In genomic region chr9:37529111-37529510, GRCh38 we compare ENCODE assay signal across 8 cellular contexts. TPM values are rescaled to one million over a fixed set of nuclear protein-coding genes. Genes with fewer than 3 reads are reported as not detected.
DNase-seq lines count a peak whose midpoint lies in the region; ATAC-seq and TF ChIP-seq lines count a peak whose summit lies in the region.

No MANE protein-coding gene starts in this region.

- POLR2A ChIA-PET in OCI-LY7 (lab: Charles Lee), result interaction anchor here (0.6 kb wide), 2 partner anchors 40 to 44 kb away, joined by 4 to 6 read pairs; partner anchors contain the start of gene POLR1E

- CTCF ChIA-PET in OCI-LY7 (lab: Charles Lee; ENCODE audit: unreplicated experiment), result no interaction called here

- H3K36me3 Mint-ChIP-seq in activated naive CD4-positive, alpha-beta T cell treated with anti-CD3 and anti-CD28 coated beads, Interleukin-2, amount 50 U/mL, for 72 hours, result peaks cover 0 to 6% of the 10 kb centered on the region in 2 donors

- H3K27ac ChIP-seq in OCI-LY7 (ENCODE audit: low read depth, low read length, poor library complexity, severe bottlenecking), result no peak overlapping the region
- no peak overlapping the region for H3K27ac ChIP-seq in testis

- no peak for TF ChIP-seq POLR2A in testis (IDR thresholded peaks at IDR 0.05)

- H2AFZ ChIP-seq in OCI-LY7 (ENCODE audit: low read length), result no peak overlapping the region; the same call in 1 of the 2 replicates

- no peaks in the 10 kb centered on the region for H3K9me3 Mint-ChIP-seq in activated naive CD4-positive, alpha-beta T cell treated with anti-CD3 and anti-CD28 coated beads, Interleukin-2, amount 50 U/mL, for 72 hours

- H3K36me3 ChIP-seq in OCI-LY7 (ENCODE audit: insufficient read depth, low read length), result peaks cover 28% of the 10 kb centered on the region
- no peaks in the 10 kb centered on the region for H3K36me3 ChIP-seq in testis (ENCODE audit: low read depth, missing control alignments)

- H3K79me2 ChIP-seq in OCI-LY7 (ENCODE audit: insufficient read depth, low read depth, low read length), result no peaks in the 10 kb centered on the region

- H3K9me2 ChIP-seq in OCI-LY7 (ENCODE audit: insufficient read depth, low read length), result no peaks in the 10 kb centered on the region

- ATAC-seq in GM21390 (IDR thresholded peaks at IDR 0.05; ENCODE audit: unreplicated experiment) (peak; percentile 64), HG03025 (IDR thresholded peaks at IDR 0.05; ENCODE audit: low FRiP score, unreplicated experiment) (no peak)
- ATAC-seq in activated naive CD4-positive, alpha-beta T cell treated with anti-CD3 and anti-CD28 coated beads, Interleukin-2, amount 50 U/mL, for 72 hours, result peak; percentile 37 to 83

- H3K27me3 ChIP-seq in testis, result no peaks in the 10 kb centered on the region

- H3K9me3 ChIP-seq in OCI-LY7 (ENCODE audit: low read length), result no peaks in the 10 kb centered on the region
- H3K9me3 ChIP-seq in testis, result no peaks in the 10 kb centered on the region

- peak; percentile 45 for DNase-seq in OCI-LY7 (ENCODE audit: low spot score)
- peak in 1 of 2 donors; percentile 71 for DNase-seq in activated naive CD4-positive, alpha-beta T cell treated with anti-CD3 and anti-CD28 coated beads, Interleukin-2, amount 50 U/mL, for 72 hours (ENCODE audit: low spot score in 2 of 2)
- DNase-seq in stimulated activated CD4-positive, alpha-beta T cell treated with anti-CD3 and anti-CD28 coated beads, Interleukin-12 subunit alpha, Interleukin-12 subunit beta, amount 100 ng/mL, for 4 hours, result peak; percentile 62
- DNase-seq in NCI-H69 (lab: John Stamatoyannopoulos, UW), result no peak
- no peak for DNase-seq in DMS 273 (lab: John Stamatoyannopoulos, UW; ENCODE audit: unreplicated experiment)
- DNase-seq in testis, result no peak

- H3K4me2 ChIP-seq in OCI-LY7 (ENCODE audit: low read length), result peak overlapping the region; percentile 38; the same call in 1 of the 2 replicates

- no TSS peak for BruUV-seq in OCI-LY7 (replicated peaks; lab: Mats Ljungman, UMichigan)

- no peaks in the 10 kb centered on the region for H4K20me1 ChIP-seq in OCI-LY7 (ENCODE audit: insufficient read depth, low read length)

- H3K27ac Mint-ChIP-seq in activated naive CD4-positive, alpha-beta T cell treated with anti-CD3 and anti-CD28 coated beads, Interleukin-2, amount 50 U/mL, for 72 hours, result no peak overlapping the region

- intact Hi-C loops in OCI-LY7 (cut with micrococcal nuclease; ENCODE audit: unreplicated experiment), result no loop called here
- intact Hi-C loops in testis (cut with DNase I; ENCODE audit: low total_unique reads), result no loop called here

- no peak overlapping the region for H3K4me3 ChIP-seq in OCI-LY7 (ENCODE audit: low read depth, low read length, poor library complexity, severe bottlenecking)
- no peak overlapping the region for H3K4me3 ChIP-seq in testis

- WGBS in testis, 2 donors, result 89 to 91% methylated on average over 13 to 14 of the region's 14 CpGs

- TF ChIP-seq CTCF in OCI-LY7 (conservative IDR thresholded peaks at IDR 0.05; ENCODE audit: low read length) (no peak), testis (IDR thresholded peaks at IDR 0.05) (no peak)

- H3K4me1 ChIP-seq in OCI-LY7 (ENCODE audit: insufficient read depth, low read length, poor library complexity, severe bottlenecking), result peaks cover 29% of the 10 kb centered on the region
- no peaks in the 10 kb centered on the region for H3K4me1 ChIP-seq in testis

RNA-seq across cellular contexts. Expression of gene POLR1E, which starts 43.4 kb away (rescaled TPM):
- total RNA-seq in OCI-LY7 (2014; rRNA removed; shearing (Covaris generic)), result 41.0 and 44.3 TPM in 2 replicates
- total RNA-seq in OCI-LY7 (2022) (40.5 and 47.6 TPM in 2 replicates), testis (10 to 100 TPM; 18.6 to 23.8 TPM)
- total RNA-seq in activated naive CD4-positive, alpha-beta T cell treated with anti-CD3 and anti-CD28 coated beads, Interleukin-2, amount 50 U/mL, for 72 hours, result 10 to 100 TPM; 60.3 to 66.6 TPM
- 20.6 TPM for polyA plus RNA-seq in testis (ENCODE audit: insufficient read depth, low read depth, low replicate concordance)

RNA-seq across cellular contexts. Expression of gene FBXO10, which starts 47.1 kb away (rescaled TPM):
- 9.4 and 16.1 TPM in 2 replicates for total RNA-seq in OCI-LY7 (2014; rRNA removed; shearing (Covaris generic))
- total RNA-seq in OCI-LY7 (2022) (13.0 and 13.2 TPM in 2 replicates), testis (10 to 100 TPM; 28.3 to 31.7 TPM)
- total RNA-seq in activated naive CD4-positive, alpha-beta T cell treated with anti-CD3 and anti-CD28 coated beads, Interleukin-2, amount 50 U/mL, for 72 hours, result 1 to 10 TPM; 1.3 to 1.4 TPM
- polyA plus RNA-seq in testis (ENCODE audit: insufficient read depth, low read depth, low replicate concordance), result 28.7 TPM

Comparison
In these comparisons a context has a peak if more than half of its experiments do, and no peak if none do; other contexts are left out.
1. DNase-seq: peak in OCI-LY7 (single experiment) and stimulated activated CD4-positive, alpha-beta T cell treated with anti-CD3 and anti-CD28 coated beads, Interleukin-12 subunit alpha, Interleukin-12 subunit beta, amount 100 ng/mL, for 4 hours (single experiment); none in NCI-H69 (single experiment), DMS 273 (single experiment) and testis (single experiment).
2. RNA of gene FBXO10, which starts 47.1 kb away (total RNA-seq): 28.3 to 31.7 TPM in testis and 9.4 to 16.1 TPM in OCI-LY7; 1.3 to 1.4 TPM in activated naive CD4-positive, alpha-beta T cell treated with anti-CD3 and anti-CD28 coated beads, Interleukin-2, amount 50 U/mL, for 72 hours; every median in the first group is over 4 times any median in the second.